Comparison of ENCODE assay signal across 13 cellular contexts in the genomic region with DNA sequence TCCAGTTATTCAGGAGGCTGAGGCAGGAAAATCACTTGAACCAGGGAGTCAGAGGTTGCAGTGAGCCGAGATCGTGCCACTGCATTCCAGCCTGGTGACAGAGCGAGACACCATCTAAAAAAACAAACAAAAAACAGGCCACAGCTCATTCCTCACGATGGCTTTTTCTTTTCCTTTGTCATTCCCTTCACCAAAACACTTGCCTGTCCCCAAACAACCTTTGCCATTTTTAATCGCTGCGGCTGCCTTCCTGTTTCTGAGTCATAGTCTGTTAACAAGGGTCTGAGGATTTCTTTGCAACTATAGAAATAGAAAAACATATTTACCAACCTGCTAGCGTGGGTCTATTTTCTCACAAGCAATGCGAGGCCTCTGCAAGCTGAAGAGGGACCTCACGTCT.
DNase-seq lines count a peak whose midpoint lies in the region; ATAC-seq and TF ChIP-seq lines count a peak whose summit lies in the region.
"Had no signal": no experiment of that assay in that cellular context is flagged by ENCODE, and none has a peak within 500 bp of the region (broad histone marks: within the 10 kb centered on the region; RNA-seq: fewer than 3 reads in every experiment).

No MANE protein-coding gene starts in this region.

- no peaks in the 10 kb centered on the region for H3K9me3 Mint-ChIP-seq in activated CD4-positive, alpha-beta T cell treated with anti-CD3 and anti-CD28 coated beads, Interleukin-2, amount 10 ng/mL, durations not matched to agents 7 days and 5 days
- H3K9me3 Mint-ChIP-seq: activated CD4-positive, alpha-beta memory T cell treated with anti-CD3 and anti-CD28 coated beads for 36 hours had no signal

- H3K27me3 ChIP-seq in HCT116 (ENCODE audit: insufficient read depth, low read length), result no peaks in the 10 kb centered on the region
- no peaks in the 10 kb centered on the region for H3K27me3 ChIP-seq in SJCRH30
- H3K27me3 ChIP-seq: MG63 had no signal

- no peak overlapping the region for H3K4me3 Mint-ChIP-seq in activated CD4-positive, alpha-beta T cell treated with anti-CD3 and anti-CD28 coated beads, Interleukin-2, amount 10 ng/mL, durations not matched to agents 7 days and 5 days
- H3K4me3 Mint-ChIP-seq: activated CD4-positive, alpha-beta memory T cell treated with anti-CD3 and anti-CD28 coated beads for 36 hours had no signal

- no peak overlapping the region for H3K27ac ChIP-seq in HCT116 (ENCODE audit: low read depth, low read length)
- H3K27ac ChIP-seq in SJCRH30, result peak overlapping the region; percentile 17; the same call in 1 of the 2 replicates

- no peak overlapping the region for H2AFZ ChIP-seq in HCT116 (ENCODE audit: low read depth, low read length, poor library complexity, severe bottlenecking)

- H3K4me3 ChIP-seq in HCT116 (replicated peaks in 1 of 2; ENCODE audit: low read depth in 1 of 2, low read length in 2 of 2) (no peak overlapping the region), SJCRH30 (no peak overlapping the region), fibroblast of villous mesenchyme (ENCODE audit: low read depth, low read length) (no peak overlapping the region)
- H3K4me3 ChIP-seq: MG63 had no signal

- no peaks in the 10 kb centered on the region for H3K79me2 ChIP-seq in HCT116 (ENCODE audit: insufficient read depth, low read length)

- RAD21 ChIA-PET in HCT116 (lab: Charles Lee; ENCODE audit: low non-redundant PET in 1 of 2, low total read pairs in 2 of 2, uncharacterized antibody in 2 of 2, unreplicated experiment in 2 of 2), result no interaction called here

- no peak overlapping the region for H3K9ac ChIP-seq in HCT116 (ENCODE audit: low read length)

- no peak for TF ChIP-seq RAD21 in HCT116 (IDR thresholded peaks at IDR 0.05; ENCODE audit: low read depth)

- H3K9me3 ChIP-seq in HCT116 (ENCODE audit: control insufficient read depth in 1 of 2, insufficient read depth in 1 of 2, low read depth in 1 of 2, low read length in 2 of 2) (no peaks in the 10 kb centered on the region), SJCRH30 (replicated peaks) (no peaks in the 10 kb centered on the region; the same call in 1 of the 2 replicates)

- H3K4me1 Mint-ChIP-seq in activated CD4-positive, alpha-beta T cell treated with anti-CD3 and anti-CD28 coated beads, Interleukin-2, amount 10 ng/mL, durations not matched to agents 7 days and 5 days, result no peaks in the 10 kb centered on the region

- ATAC-seq in HCT116 (no peak), HG03354 (IDR thresholded peaks at IDR 0.05; ENCODE audit: poor library complexity, severe bottlenecking, unreplicated experiment) (no peak)
- ATAC-seq: right cardiac atrium had no signal

- TF ChIP-seq CTCF in HCT116 (IDR thresholded peaks at IDR 0.05 in 2 of 3, conservative IDR thresholded peaks at IDR 0.05 in 1 of 3; ENCODE audit: borderline replicate concordance in 1 of 3, insufficient read depth in 1 of 3, low read depth in 2 of 3, low read length in 2 of 3) (no peak), fibroblast of villous mesenchyme (IDR thresholded peaks at IDR 0.05; ENCODE audit: insufficient read depth, low read depth, low read length) (no peak)

- H3K27ac Mint-ChIP-seq in activated CD4-positive, alpha-beta T cell treated with anti-CD3 and anti-CD28 coated beads, Interleukin-2, amount 10 ng/mL, durations not matched to agents 7 days and 5 days, result no peak overlapping the region
- H3K27ac Mint-ChIP-seq: activated CD4-positive, alpha-beta memory T cell treated with anti-CD3 and anti-CD28 coated beads for 36 hours had no signal

- H3K27me3 Mint-ChIP-seq in activated CD4-positive, alpha-beta T cell treated with anti-CD3 and anti-CD28 coated beads, Interleukin-2, amount 10 ng/mL, durations not matched to agents 7 days and 5 days, result peaks cover 4% of the 10 kb centered on the region

- no peaks in the 10 kb centered on the region for H3K9me2 ChIP-seq in HCT116 (ENCODE audit: insufficient read depth)

- peak overlapping the region; percentile 14; the same call in 1 of the 2 replicates for H3K4me2 ChIP-seq in HCT116 (ENCODE audit: low read length)

- BruUV-seq in HCT116 (replicated peaks; lab: Mats Ljungman, UMichigan), result no TSS peak

- POLR2A ChIA-PET in HCT116 (lab: Charles Lee), result no interaction called here
- POLR2A ChIA-PET in activated CD4-positive, alpha-beta T cell treated with anti-CD3 and anti-CD28 coated beads, Interleukin-2, amount 10 ng/mL, durations not matched to agents 7 days and 5 days (lab: Charles Lee), result no interaction called here

- CTCF ChIA-PET in HCT116 (lab: Charles Lee), result no interaction called here
- CTCF ChIA-PET in activated CD4-positive, alpha-beta T cell treated with anti-CD3 and anti-CD28 coated beads, Interleukin-2, amount 10 ng/mL, durations not matched to agents 7 days and 5 days (lab: Charles Lee), result no interaction called here

- H3K4me1 ChIP-seq in HCT116 (ENCODE audit: control insufficient read depth in 1 of 2, insufficient read depth in 2 of 2, low read length in 2 of 2), result no peaks in the 10 kb centered on the region; a peak in 1 of 4 replicates
- H3K4me1 ChIP-seq in SJCRH30, result peaks cover 11% of the 10 kb centered on the region; the same call in 1 of the 2 replicates

- H3K36me3 ChIP-seq in HCT116 (ENCODE audit: control insufficient read depth in 1 of 2, insufficient read depth in 2 of 2, low read length in 2 of 2) (no peaks in the 10 kb centered on the region), SJCRH30 (no peaks in the 10 kb centered on the region)
- H3K36me3 ChIP-seq: MG63 had no signal

- H3K36me3 Mint-ChIP-seq in activated CD4-positive, alpha-beta T cell treated with anti-CD3 and anti-CD28 coated beads, Interleukin-2, amount 10 ng/mL, durations not matched to agents 7 days and 5 days (ENCODE audit: low read depth), result no peaks in the 10 kb centered on the region
- H3K36me3 Mint-ChIP-seq: activated CD4-positive, alpha-beta memory T cell treated with anti-CD3 and anti-CD28 coated beads for 36 hours had no signal

- DNase-seq in HCT116 (ENCODE audit: low read depth, low spot score), result no peak
- DNase-seq in SJCRH30, result no peak
- DNase-seq in fibroblast of villous mesenchyme (ENCODE audit: low read depth), result peak; percentile 33
- DNase-seq in ureter (ENCODE audit: low spot score), result peak; percentile 61
- no peak for DNase-seq in activated CD4-positive, alpha-beta T cell treated with anti-CD3 and anti-CD28 coated beads, Interleukin-2, amount 10 ng/mL, durations not matched to agents 7 days and 5 days
- DNase-seq in activated CD4-positive, alpha-beta T cell treated with anti-CD3 and anti-CD28 coated beads, Interleukin-2, amount 50 U/mL, for 48 hours, result no peak
- DNase-seq: activated CD4-positive, alpha-beta memory T cell treated with anti-CD3 and anti-CD28 coated beads for 36 hours; activated effector memory CD4-positive, alpha-beta T cell treated with anti-CD3 and anti-CD28 coated beads, Interleukin-2, amount 50 U/mL, for 16 hours; MG63; OCI-M1; right cardiac atrium; T-helper 2 cell had no signal

- no peaks in the 10 kb centered on the region for H4K20me1 ChIP-seq in HCT116 (ENCODE audit: insufficient read depth)

- intact Hi-C loops in HCT116 (cut with micrococcal nuclease), result no loop called here

- no peak for TF ChIP-seq POLR2A in HCT116 (IDR thresholded peaks at IDR 0.05; ENCODE audit: borderline replicate concordance, extremely low read depth, insufficient read depth, insufficient read length)

TF ChIP-seq in HCT116, 20 proteins besides CTCF, POLR2A, EP300 and RAD21:
- TF ChIP-seq SP1 (IDR thresholded peaks at IDR 0.05; ENCODE audit: low read depth) (no peak), CBX3 (IDR thresholded peaks at IDR 0.05; ENCODE audit: low read depth) (no peak), EGR1 (IDR thresholded peaks at IDR 0.05; ENCODE audit: low read depth) (no peak), TCF7L2 (IDR thresholded peaks at IDR 0.05; ENCODE audit: borderline replicate concordance, extremely low read depth, insufficient read depth, insufficient read length) (no peak), CEBPB (IDR thresholded peaks at IDR 0.05; ENCODE audit: low read depth) (no peak), SIN3A (IDR thresholded peaks at IDR 0.05; ENCODE audit: low read depth) (no peak), EZH2phosphoT487 (IDR thresholded peaks at IDR 0.05; ENCODE audit: borderline replicate concordance) (no peak), ZFX (IDR thresholded peaks at IDR 0.05) (no peak), FOSL1 (IDR thresholded peaks at IDR 0.05; ENCODE audit: low read depth) (no peak)
- TF ChIP-seq, protein P1, sequence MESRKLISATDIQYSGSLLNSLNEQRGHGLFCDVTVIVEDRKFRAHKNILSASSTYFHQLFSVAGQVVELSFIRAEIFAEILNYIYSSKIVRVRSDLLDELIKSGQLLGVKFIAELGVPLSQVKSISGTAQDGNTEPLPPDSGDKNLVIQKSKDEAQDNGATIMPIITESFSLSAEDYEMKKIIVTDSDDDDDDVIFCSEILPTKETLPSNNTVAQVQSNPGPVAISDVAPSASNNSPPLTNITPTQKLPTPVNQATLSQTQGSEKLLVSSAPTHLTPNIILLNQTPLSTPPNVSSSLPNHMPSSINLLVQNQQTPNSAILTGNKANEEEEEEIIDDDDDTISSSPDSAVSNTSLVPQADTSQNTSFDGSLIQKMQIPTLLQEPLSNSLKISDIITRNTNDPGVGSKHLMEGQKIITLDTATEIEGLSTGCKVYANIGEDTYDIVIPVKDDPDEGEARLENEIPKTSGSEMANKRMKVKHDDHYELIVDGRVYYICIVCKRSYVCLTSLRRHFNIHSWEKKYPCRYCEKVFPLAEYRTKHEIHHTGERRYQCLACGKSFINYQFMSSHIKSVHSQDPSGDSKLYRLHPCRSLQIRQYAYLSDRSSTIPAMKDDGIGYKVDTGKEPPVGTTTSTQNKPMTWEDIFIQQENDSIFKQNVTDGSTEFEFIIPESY (IDR thresholded peaks at IDR 0.05; ENCODE audit: extremely low read depth, insufficient replicate concordance, low read length), result no peak
- TF ChIP-seq, protein P2, sequence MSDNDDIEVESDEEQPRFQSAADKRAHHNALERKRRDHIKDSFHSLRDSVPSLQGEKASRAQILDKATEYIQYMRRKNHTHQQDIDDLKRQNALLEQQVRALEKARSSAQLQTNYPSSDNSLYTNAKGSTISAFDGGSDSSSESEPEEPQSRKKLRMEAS (IDR thresholded peaks at IDR 0.05), result no peak

Comparison
In these comparisons a context has a peak if more than half of its experiments do, and no peak if none do; other contexts are left out.
1. DNase-seq: peak in fibroblast of villous mesenchyme (single experiment) and ureter (single experiment); none in HCT116 (single experiment), SJCRH30 (0 of 2), activated CD4-positive, alpha-beta T cell treated with anti-CD3 and anti-CD28 coated beads, Interleukin-2, amount 10 ng/mL, durations not matched to agents 7 days and 5 days (single experiment) and activated CD4-positive, alpha-beta T cell treated with anti-CD3 and anti-CD28 coated beads, Interleukin-2, amount 50 U/mL, for 48 hours (0 of 2).